ENCODE assay signal across 8 cellular contexts in the genomic region with DNA sequence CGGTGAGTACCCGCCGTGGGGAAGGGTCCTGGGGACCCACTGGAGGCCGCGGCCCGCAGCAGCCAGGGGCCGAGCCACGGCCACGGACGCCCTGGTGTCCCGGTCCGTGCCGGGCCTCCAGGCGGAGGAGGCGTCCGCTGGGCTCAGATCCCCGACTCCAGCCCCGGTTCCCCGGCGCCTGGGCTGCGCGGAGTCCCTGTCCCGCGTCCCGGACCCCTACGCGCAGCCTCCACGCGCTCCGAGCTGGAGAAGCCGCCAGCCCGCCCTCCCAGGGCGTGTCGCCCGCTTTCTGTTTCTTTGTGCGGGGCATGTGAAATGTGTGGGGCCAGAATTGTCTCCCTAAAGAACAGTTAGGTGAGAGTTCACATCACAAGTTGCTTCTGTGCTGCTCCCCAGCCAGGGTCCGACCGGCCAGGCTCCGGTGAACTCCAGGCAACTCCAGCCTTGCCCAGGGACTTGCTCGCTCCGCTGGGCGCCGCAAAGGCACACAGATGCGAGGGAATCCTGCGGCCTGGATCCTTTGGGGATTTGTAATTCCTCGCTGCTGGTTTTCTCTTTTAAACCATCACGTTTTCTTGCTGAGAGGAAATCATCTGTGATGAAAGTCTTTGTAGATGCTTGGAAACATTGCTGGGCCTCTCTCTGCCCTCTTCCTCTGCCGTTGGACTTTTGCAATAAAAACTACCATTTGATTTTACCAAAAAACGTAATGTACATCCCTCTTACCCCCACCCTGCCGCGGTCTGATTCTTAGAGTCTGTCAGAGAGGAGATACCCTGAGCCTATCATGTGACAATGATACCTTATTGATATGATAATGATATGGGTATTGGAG. TPM values are rescaled to one million over a fixed set of nuclear protein-coding genes. Genes with fewer than 3 reads are reported as not detected.
DNase-seq lines count a peak whose midpoint lies in the region; ATAC-seq, FAIRE-seq and TF ChIP-seq lines count a peak whose summit lies in the region.

No MANE protein-coding gene starts in this region.

- intact Hi-C loops in kidney (cut with DNase I): no loop called here

- peak overlapping the region; percentile 81 to 94 for H3K27ac ChIP-seq in kidney (ENCODE audit: low read depth in 2 of 2, low read length in 2 of 2)

- DNase-seq in T follicular helper cell (ENCODE audit: low read depth): peak; percentile 19
- DNase-seq in kidney: peak; percentile 87
- DNase-seq in stimulated activated CD4-positive, alpha-beta T cell treated with anti-CD3 and anti-CD28 coated beads, Interleukin-2, amount 100 ng/mL, for 4 hours (ENCODE audit: low read depth): peak; percentile 31
- no peak for DNase-seq in NCI-H1105 (lab: John Stamatoyannopoulos, UW)
- DNase-seq in medulla oblongata (ENCODE audit: extremely low spot score): no peak

- peak overlapping the region in 4 of 5 experiments; percentile 29 to 97 (median 94) for H3K27ac Mint-ChIP-seq in brain

- peak overlapping the region; percentile 73 to 94 (median 81) for H3K4me3 Mint-ChIP-seq in brain

- no peak for TF ChIP-seq CTCF in brain (conservative IDR thresholded peaks at IDR 0.05)
- TF ChIP-seq CTCF in kidney (IDR thresholded peaks at IDR 0.05; ENCODE audit: borderline replicate concordance, extremely low read depth, insufficient read depth): no peak

- H3K4me1 Mint-ChIP-seq in brain: peaks cover 70% of the 10 kb centered on the region

- H3K9me3 Mint-ChIP-seq in brain: peaks cover 0 to 2% (median 0%) of the 10 kb centered on the region in 5 experiments

- H3K4me3 ChIP-seq in kidney (ENCODE audit: low read length in 2 of 2): peak overlapping the region; percentile 31 to 76

- H3K36me3 ChIP-seq in kidney (ENCODE audit: control insufficient read depth in 1 of 2, insufficient read depth in 2 of 2, low read length in 2 of 2): no peaks in the 10 kb centered on the region

- no peaks in the 10 kb centered on the region for H3K9me3 ChIP-seq in kidney (ENCODE audit: control insufficient read depth in 1 of 2, low read length in 2 of 2)

- peak overlapping the region; percentile 67 to 91 for H3K9ac ChIP-seq in kidney (ENCODE audit: low read length in 2 of 2)

- H3K4me1 ChIP-seq in kidney (ENCODE audit: control insufficient read depth in 1 of 2, insufficient read depth in 1 of 2, low read depth in 1 of 2, low read length in 2 of 2): peaks cover 0 to 29% of the 10 kb centered on the region in 2 donors

- ATAC-seq in GM18867 (IDR thresholded peaks at IDR 0.05; ENCODE audit: unreplicated experiment): peak; percentile 32
- peak; percentile 27 for ATAC-seq in HG02885 (IDR thresholded peaks at IDR 0.05; ENCODE audit: poor library complexity, unreplicated experiment)

- no peaks in the 10 kb centered on the region for H3K36me3 Mint-ChIP-seq in brain

- FAIRE-seq in kidney (lab: Jason Lieb, UNC): no peak

- peaks cover 4% of the 10 kb centered on the region for H3K27me3 Mint-ChIP-seq in brain

RNA-seq across cellular contexts. Expression of gene GYPC, which starts 0.6 kb away (rescaled TPM):
- polyA plus RNA-seq in brain (ENCODE audit: insufficient read depth, low read depth, low replicate concordance) (12.9 TPM), kidney (ENCODE audit: insufficient read depth, low read depth, low replicate concordance) (61.9 TPM)
- total RNA-seq in kidney: 51.1 TPM

Comparison
In these comparisons a context has a peak if more than half of its experiments do, and no peak if none do; other contexts are left out.
1. DNase-seq: peak in T follicular helper cell (single experiment), kidney (single experiment) and stimulated activated CD4-positive, alpha-beta T cell treated with anti-CD3 and anti-CD28 coated beads, Interleukin-2, amount 100 ng/mL, for 4 hours (single experiment); none in NCI-H1105 (single experiment) and medulla oblongata (single experiment).